ENCODE assay signal across 28 cellular contexts in the genomic region with DNA sequence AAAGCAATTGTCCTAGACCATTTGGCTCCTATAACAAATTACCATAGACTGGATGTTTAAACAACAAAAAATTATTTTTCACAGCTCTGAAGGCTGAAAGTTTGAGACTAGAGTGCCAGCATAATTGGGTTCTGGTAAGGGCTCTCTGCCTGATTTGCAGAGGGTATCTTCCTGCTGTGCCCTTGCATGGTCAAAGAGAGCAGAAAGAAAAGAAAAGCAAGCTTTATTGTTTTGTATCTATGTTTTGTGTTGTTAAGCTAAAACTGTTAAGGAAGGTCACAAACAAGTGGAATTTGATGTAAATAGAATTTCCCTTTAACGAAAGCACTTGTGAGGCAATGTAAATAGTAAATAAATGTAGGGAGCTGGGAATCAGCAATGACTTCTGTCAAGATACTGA.
"Had no signal": no experiment of that assay in that cellular context is flagged by ENCODE, and none has a peak within 500 bp of the region (broad histone marks: within the 10 kb centered on the region; RNA-seq: fewer than 3 reads in every experiment).

No MANE protein-coding gene starts in this region.

- H3K4me3 ChIP-seq: pancreas, prostate gland, right lobe of liver, sigmoid colon, stomach, thoracic aorta, thyroid gland, tibial nerve, upper lobe of left lung, vagina had no signal

- H3K27ac Mint-ChIP-seq: natural killer cell treated with Interleukin-12 subunit alpha and Interleukin-12 subunit beta and Interleukin-15 and Interleukin-18, amount 100 ng/mL, for 72 hours; nephron progenitor cell; stimulated activated effector memory CD8-positive, alpha-beta T cell treated with anti-CD3 and anti-CD28 coated beads, Interleukin-12 subunit alpha, Interleukin-12 subunit beta, amount 100 ng/mL, for 72 hours; stimulated activated naive B cell treated with anti-CD40 and anti-IgM and Interleukin-4, amounts not matched to agents 10 μg/mL and 1 μg/mL and 100 μg/mL, for 72 hours; stimulated activated naive CD8-positive, alpha-beta T cell treated with anti-CD3 and anti-CD28 coated beads, Interleukin-15, Interleukin-2, amounts not matched to agents 100 ng/mL and 50 ng/mL, for 24 hours had no signal

- H3K27me3 Mint-ChIP-seq: natural killer cell treated with Interleukin-12 subunit alpha and Interleukin-12 subunit beta and Interleukin-15 and Interleukin-18, amount 100 ng/mL, for 72 hours; stimulated activated naive B cell treated with anti-CD40 and anti-IgM and Interleukin-4, amounts not matched to agents 10 μg/mL and 1 μg/mL and 100 μg/mL, for 72 hours; stimulated activated naive CD8-positive, alpha-beta T cell treated with anti-CD3 and anti-CD28 coated beads, Interleukin-15, Interleukin-2, amounts not matched to agents 100 ng/mL and 50 ng/mL, for 24 hours had no signal

- H3K27me3 ChIP-seq: neutrophil, pancreas, right lobe of liver, sigmoid colon, stomach, thyroid gland, tibial nerve, upper lobe of left lung, vagina had no signal

- H3K4me1 ChIP-seq: pancreas, prostate gland, right lobe of liver, sigmoid colon, stomach, thyroid gland, tibial nerve, upper lobe of left lung, vagina had no signal

- FAIRE-seq: pancreas, small intestine, urothelium cell line had no signal

- ATAC-seq: natural killer cell treated with Interleukin-12 subunit alpha and Interleukin-12 subunit beta and Interleukin-15 and Interleukin-18, amount 100 ng/mL, for 72 hours; pancreas; right cardiac atrium; right lobe of liver; stimulated activated effector memory CD8-positive, alpha-beta T cell treated with anti-CD3 and anti-CD28 coated beads, Interleukin-12 subunit alpha, Interleukin-12 subunit beta, amount 100 ng/mL, for 72 hours; stimulated activated naive B cell treated with anti-CD40 and anti-IgM and Interleukin-4, amounts not matched to agents 10 μg/mL and 1 μg/mL and 100 μg/mL, for 72 hours had no signal

- H3K27ac ChIP-seq: neutrophil, pancreas, prostate gland, right lobe of liver, sigmoid colon, stomach, thoracic aorta, thyroid gland, tibial nerve, upper lobe of left lung, vagina had no signal

- H3K36me3 ChIP-seq: neutrophil, pancreas, prostate gland, right lobe of liver, sigmoid colon, stomach, thoracic aorta, thyroid gland, tibial nerve, upper lobe of left lung, vagina had no signal

- H3K4me3 Mint-ChIP-seq: natural killer cell treated with Interleukin-12 subunit alpha and Interleukin-12 subunit beta and Interleukin-15 and Interleukin-18, amount 100 ng/mL, for 72 hours; nephron progenitor cell; neural crest cell; stimulated activated effector memory CD8-positive, alpha-beta T cell treated with anti-CD3 and anti-CD28 coated beads, Interleukin-12 subunit alpha, Interleukin-12 subunit beta, amount 100 ng/mL, for 72 hours; stimulated activated naive B cell treated with anti-CD40 and anti-IgM and Interleukin-4, amounts not matched to agents 10 μg/mL and 1 μg/mL and 100 μg/mL, for 72 hours; stimulated activated naive CD8-positive, alpha-beta T cell treated with anti-CD3 and anti-CD28 coated beads, Interleukin-15, Interleukin-2, amounts not matched to agents 100 ng/mL and 50 ng/mL, for 24 hours had no signal

- DNase-seq: nephron progenitor cell; nucleus accumbens; pancreas; retina; right cardiac atrium; right lobe of liver; sigmoid colon; small intestine; stimulated activated CD4-positive, alpha-beta T cell treated with anti-CD3 and anti-CD28 coated beads, Interleukin-15, amount 100 ng/mL, for 24 hours; stimulated activated CD4-positive, alpha-beta T cell treated with anti-CD3 and anti-CD28 coated beads, Interleukin-2, amount 100 ng/mL, for 24 hours; stimulated activated CD4-positive, alpha-beta T cell treated with anti-CD3 and anti-CD28 coated beads, Interleukin-2, amount 100 ng/mL, for 48 hours; stimulated activated CD4-positive, alpha-beta T cell treated with anti-CD3 and anti-CD28 coated beads, Interleukin-4, amount 100 ng/mL, for 24 hours; stimulated activated naive B cell treated with anti-CD40 and anti-IgM and Interleukin-4, amounts not matched to agents 10 μg/mL and 1 μg/mL and 100 μg/mL, for 72 hours; stimulated activated naive CD4-positive, alpha-beta T cell treated with Interleukin-2 at 50 U/mL for 16 hours; stomach; thyroid gland; trophoblast cell had no signal

- H3K36me3 Mint-ChIP-seq: stimulated activated effector memory CD8-positive, alpha-beta T cell treated with anti-CD3 and anti-CD28 coated beads, Interleukin-12 subunit alpha, Interleukin-12 subunit beta, amount 100 ng/mL, for 72 hours; stimulated activated naive B cell treated with anti-CD40 and anti-IgM and Interleukin-4, amounts not matched to agents 10 μg/mL and 1 μg/mL and 100 μg/mL, for 72 hours had no signal

- H3K9me3 ChIP-seq: neutrophil, pancreas, prostate gland, right lobe of liver, thoracic aorta, thyroid gland, upper lobe of left lung, vagina had no signal

- H3K4me1 Mint-ChIP-seq: nephron progenitor cell; neural crest cell; stimulated activated effector memory CD8-positive, alpha-beta T cell treated with anti-CD3 and anti-CD28 coated beads, Interleukin-12 subunit alpha, Interleukin-12 subunit beta, amount 100 ng/mL, for 72 hours; stimulated activated naive B cell treated with anti-CD40 and anti-IgM and Interleukin-4, amounts not matched to agents 10 μg/mL and 1 μg/mL and 100 μg/mL, for 72 hours had no signal
